Comparison of ENCODE assay signal across 11 cellular contexts in the genomic region with DNA sequence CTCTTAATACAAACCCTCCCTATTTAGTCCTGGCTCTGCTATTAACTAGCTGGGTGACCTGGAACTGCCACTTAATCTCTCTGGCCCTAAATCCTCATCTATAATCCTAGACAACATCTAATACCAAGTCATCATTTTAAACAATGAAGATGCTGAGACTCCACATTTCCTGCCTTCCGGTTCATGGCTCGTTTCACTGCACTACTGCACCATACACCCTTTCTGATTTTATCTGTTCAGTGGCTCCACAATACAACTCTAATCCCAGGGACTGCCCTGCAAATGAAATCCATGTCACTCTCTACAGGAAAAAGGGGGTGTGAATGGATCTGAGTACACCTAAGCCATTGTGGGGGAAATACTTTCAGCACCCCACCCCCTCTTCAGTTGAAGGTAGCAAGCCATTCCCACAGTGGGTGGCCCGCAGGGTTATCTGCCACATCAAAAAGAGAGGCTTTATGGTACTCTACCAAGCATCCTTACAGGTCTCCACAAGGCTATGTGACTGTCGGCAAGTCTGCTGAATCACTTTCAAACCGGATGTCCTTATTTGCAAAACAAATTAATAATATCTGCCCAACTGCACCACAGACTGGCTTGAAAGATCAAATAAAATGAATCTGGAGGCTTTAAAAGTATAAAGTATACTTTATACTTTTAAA.
A peak's percentile ranks its signal among the peaks of the same experiment; 100 is the strongest.
DNase-seq lines count a peak whose midpoint lies in the region; ATAC-seq and TF ChIP-seq lines count a peak whose summit lies in the region.
"Had no signal": no experiment of that assay in that cellular context is flagged by ENCODE, and none has a peak within 500 bp of the region (broad histone marks: within the 10 kb centered on the region; RNA-seq: fewer than 3 reads in every experiment).

No MANE protein-coding gene starts in this region.

- peak; percentile 94 for ATAC-seq in GM18511 (IDR thresholded peaks at IDR 0.05; ENCODE audit: unreplicated experiment)
- ATAC-seq in GM21576 (IDR thresholded peaks at IDR 0.05; ENCODE audit: unreplicated experiment) = peak; percentile 92
- peak; percentile 89 for ATAC-seq in HG03469 (IDR thresholded peaks at IDR 0.05; ENCODE audit: unreplicated experiment)
- ATAC-seq in foreskin keratinocyte = peak; percentile 38

- no peaks in the 10 kb centered on the region for H3K27me3 ChIP-seq in foreskin keratinocyte
- H3K27me3 ChIP-seq: heart left ventricle had no signal

- no peaks in the 10 kb centered on the region for H3K4me1 ChIP-seq in foreskin keratinocyte

- H3K27ac ChIP-seq in foreskin keratinocyte = no peak overlapping the region

- DNase-seq in foreskin keratinocyte = no peak
- no peak for DNase-seq in DMS153 treated with DMSO at 0.1 percent for 48 hours (lab: John Stamatoyannopoulos, UW; ENCODE audit: unreplicated experiment)
- DNase-seq in NCI-H1417 treated with DMSO at 0.1 percent for 48 hours (lab: John Stamatoyannopoulos, UW) = no peak
- no peak for DNase-seq in SIG-M5 (lab: John Stamatoyannopoulos, UW)
- no peak for DNase-seq in NCI-H226
- DNase-seq: activated effector memory CD4-positive, alpha-beta T cell treated with Interleukin-2 at 50 U/mL for 16 hours; heart left ventricle; NCI-H748 treated with DMSO at 0.1 percent for 48 hours had no signal

- TF ChIP-seq CTCF in foreskin keratinocyte (conservative IDR thresholded peaks at IDR 0.05) = no peak

Comparison
In these comparisons a context has a peak if more than half of its experiments do, and no peak if none do; other contexts are left out.
1. ATAC-seq: peak in every context shown above with its lines; median percentile 94 in GM18511; 92 in GM21576; 89 in HG03469; 38 in foreskin keratinocyte.